Comparison of ENCODE assay signal across 9 cellular contexts in genomic region chr2:100105678-100106054, GRCh38. TPM values are rescaled to one million over a fixed set of nuclear protein-coding genes. Genes with fewer than 3 reads are reported as not detected.
DNase-seq lines count a peak whose midpoint lies in the region; ATAC-seq and TF ChIP-seq lines count a peak whose summit lies in the region.
"Had no signal": no experiment of that assay in that cellular context is flagged by ENCODE, and none has a peak within 500 bp of the region (broad histone marks: within the 10 kb centered on the region; RNA-seq: fewer than 3 reads in every experiment).

No MANE protein-coding gene starts in this region.

- H3K4me3 ChIP-seq in left lung (peak overlapping the region; percentile 41 to 48), suprapubic skin (peak overlapping the region; percentile 67)

- no peak for ATAC-seq in left lung

- WGBS in suprapubic skin: 45% methylated on average over 12 of the region's 12 CpGs

- H3K4me1 ChIP-seq in left lung (peaks cover 0 to 21% of the 10 kb centered on the region in 2 donors), suprapubic skin (peaks cover 16% of the 10 kb centered on the region)

- no peaks in the 10 kb centered on the region for H3K4me1 Mint-ChIP-seq in T-helper 2 cell treated with Interferon-gamma antibody and Interleukin-4, amounts not matched to agents 5 μg/mL and 100 μg/mL, for 36 hours (ENCODE audit: low read depth)

- peak overlapping the region; percentile 76 for H3K27ac ChIP-seq in angular gyrus (ENCODE audit: low read depth, low read length)
- H3K27ac ChIP-seq in left lung: peak overlapping the region in 1 of 2 donors; percentile 68
- no peak overlapping the region for H3K27ac ChIP-seq in suprapubic skin

- H3K27ac Mint-ChIP-seq in T-helper 2 cell treated with Interferon-gamma antibody and Interleukin-4, amounts not matched to agents 5 μg/mL and 100 μg/mL, for 36 hours: no peak overlapping the region

- H3K27me3 ChIP-seq in left lung (peaks cover 6 to 34% of the 10 kb centered on the region in 2 donors), suprapubic skin (peaks cover 25% of the 10 kb centered on the region)

- H3K9me3 ChIP-seq in left lung (no peaks in the 10 kb centered on the region), suprapubic skin (no peaks in the 10 kb centered on the region)

- no peak for TF ChIP-seq POLR2A in suprapubic skin (IDR thresholded peaks at IDR 0.05)

- no peaks in the 10 kb centered on the region for H3K9me3 Mint-ChIP-seq in T-helper 2 cell treated with Interferon-gamma antibody and Interleukin-4, amounts not matched to agents 5 μg/mL and 100 μg/mL, for 36 hours

- no peak for TF ChIP-seq EP300 in suprapubic skin (IDR thresholded peaks at IDR 0.05)

- DNase-seq in T-helper 2 cell treated with Interferon-gamma antibody and Interleukin-4, amounts not matched to agents 5 μg/mL and 100 μg/mL, for 36 hours (ENCODE audit: low spot score): no peak
- DNase-seq in T-helper 2 cell (no peak), left lung (no peak), suprapubic skin (ENCODE audit: low spot score in 2 of 2) (no peak), NCI-H345 (lab: John Stamatoyannopoulos, UW) (no peak), NCI-H2227 treated with DMSO at 0.1 percent for 48 hours (lab: John Stamatoyannopoulos, UW) (no peak)
- no peak for DNase-seq in activated CD8-positive, alpha-beta memory T cell treated with anti-CD3 and anti-CD28 coated beads, Interleukin-2, amount 50 U/mL, for 4 hours

- TF ChIP-seq CTCF in left lung (IDR thresholded peaks at IDR 0.05): no peak
- no peak for TF ChIP-seq CTCF in suprapubic skin (IDR thresholded peaks at IDR 0.05)

- H3K36me3 Mint-ChIP-seq in T-helper 2 cell treated with Interferon-gamma antibody and Interleukin-4, amounts not matched to agents 5 μg/mL and 100 μg/mL, for 36 hours (ENCODE audit: low read depth): no peaks in the 10 kb centered on the region

- H3K36me3 ChIP-seq in left lung (no peaks in the 10 kb centered on the region), suprapubic skin (no peaks in the 10 kb centered on the region)

- peaks cover 37% of the 10 kb centered on the region for H3K27me3 Mint-ChIP-seq in T-helper 2 cell treated with Interferon-gamma antibody and Interleukin-4, amounts not matched to agents 5 μg/mL and 100 μg/mL, for 36 hours (ENCODE audit: low read depth)

- peak overlapping the region; percentile 76 for H3K4me3 Mint-ChIP-seq in T-helper 2 cell treated with Interferon-gamma antibody and Interleukin-4, amounts not matched to agents 5 μg/mL and 100 μg/mL, for 36 hours

- intact Hi-C loops in left lung (cut with DNase I): no loop called here

RNA-seq across cellular contexts. Expression of gene AFF3, which starts 36.7 kb away (rescaled TPM):
- total RNA-seq in left lung (10 to 100 TPM; 16.4 to 42.0 TPM), suprapubic skin (1 to 10 TPM; 3.1 to 5.0 (median 3.7) TPM)
- total RNA-seq: A673 had no signal
